Comparison of ENCODE assay signal across 8 cellular contexts in the genomic region with DNA sequence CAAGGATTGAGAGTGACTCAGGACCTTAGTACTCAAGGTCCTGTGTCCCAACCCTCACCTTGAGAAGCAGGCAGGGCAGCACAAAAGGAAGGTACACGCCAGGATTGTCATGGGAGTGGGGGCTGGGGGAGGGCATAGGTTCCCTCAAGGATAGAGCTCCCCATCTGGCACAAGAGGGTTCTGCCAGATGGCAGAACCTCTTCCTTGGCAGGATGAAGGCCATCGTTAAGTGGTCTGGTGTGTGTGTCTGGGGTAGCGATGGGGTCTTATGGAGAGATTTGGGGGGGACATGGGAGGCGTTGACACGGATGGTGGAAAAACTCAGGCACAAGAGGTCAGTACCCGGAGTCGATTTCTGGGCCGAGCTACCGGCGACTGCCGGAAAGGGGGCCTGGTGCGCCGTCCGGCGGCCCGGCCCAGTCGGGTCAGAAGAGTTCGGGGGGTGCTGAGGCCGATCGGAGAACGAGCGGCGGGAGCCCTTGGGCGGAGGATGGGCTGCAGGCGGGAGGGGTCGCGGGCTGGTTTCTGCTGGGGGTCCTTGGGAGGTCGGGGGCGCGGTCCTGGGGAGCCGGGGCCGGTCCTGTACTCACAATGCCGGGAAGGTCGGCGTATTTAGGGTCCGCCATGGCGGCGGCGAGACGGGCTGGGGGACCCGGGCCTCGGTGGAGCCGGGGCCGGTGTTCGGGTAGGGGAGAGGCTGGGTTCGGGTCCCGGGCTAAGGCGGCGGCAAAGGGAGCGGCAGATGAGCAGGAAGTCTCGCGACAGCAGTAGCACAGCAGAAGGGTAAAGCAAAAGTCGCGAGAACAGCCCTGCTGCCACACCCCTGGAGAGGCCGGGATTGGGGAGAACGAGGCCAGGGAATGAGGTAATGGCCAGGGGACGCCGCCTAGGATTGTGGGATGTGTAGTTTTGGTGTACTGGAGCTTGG. TPM values are rescaled to one million over a fixed set of nuclear protein-coding genes. Genes with fewer than 3 reads are reported as not detected.
A peak's percentile ranks its signal among the peaks of the same experiment; 100 is the strongest.
DNase-seq lines count a peak whose midpoint lies in the region; ATAC-seq and TF ChIP-seq lines count a peak whose summit lies in the region.

Gene DCTN2, minus strand, starts transcription at position 755 of the 928 bp plus-strand sequence. Its CDS starts 129 bp downstream, at position 626.

- H3K27ac ChIP-seq in parathyroid adenoma, result peak within 1 kb of the TSS; percentile 67
- peak within 1 kb of the TSS; percentile 89 to 95 (median 92) for H3K27ac ChIP-seq in tibial nerve

- TF ChIP-seq CTCF in GM12873 (IDR thresholded peaks at IDR 0.05; ENCODE audit: insufficient read depth, low read depth, low read length, missing control alignments), result peak; percentile 40
- no peak for TF ChIP-seq CTCF in parathyroid adenoma (IDR thresholded peaks at IDR 0.05)
- peak in 3 of 5 experiments; percentile 6 to 25 (median 8) for TF ChIP-seq CTCF in tibial nerve (IDR thresholded peaks at IDR 0.05)

- H3K4me3 ChIP-seq in parathyroid adenoma (ENCODE audit: low read depth, low read length) (peak within 1 kb of the TSS; percentile 100), tibial nerve (peak within 1 kb of the TSS; percentile 83 to 99 (median 92))

- H3K9ac ChIP-seq in parathyroid adenoma, result peak within 1 kb of the TSS; percentile 75

- DNase-seq in NCI-H1417 (lab: John Stamatoyannopoulos, UW), result peak; percentile 98 to 99 (median 98)
- DNase-seq in SW 1271 (lab: John Stamatoyannopoulos, UW), result peak; percentile 86 to 98
- peak; percentile 91 for DNase-seq in activated naive CD8-positive, alpha-beta T cell treated with anti-CD3 and anti-CD28 coated beads, Interleukin-2, amount 50 U/mL, for 16 hours (ENCODE audit: low read depth, low spot score)
- peak; percentile 96 for DNase-seq in Right ventricle myocardium superior
- peak; percentile 94 to 96 for DNase-seq in tibial nerve (ENCODE audit: low spot score in 2 of 2)

- H3K4me1 ChIP-seq in parathyroid adenoma (peaks cover 13% of the 10 kb centered on the region), tibial nerve (peaks cover 3 to 51% (median 22%) of the 10 kb centered on the region in 4 donors)

- ATAC-seq in HG02759 (IDR thresholded peaks at IDR 0.05; ENCODE audit: unreplicated experiment) (peak; percentile 98), Right ventricle myocardium superior (ENCODE audit: poor library complexity) (peak; percentile 98)

- TF ChIP-seq EP300 in tibial nerve (IDR thresholded peaks at IDR 0.05), result peak in 1 of 2 donors; percentile 73

- intact Hi-C loops in Right ventricle myocardium superior (cut with DNase I), result no loop called here

- peak within 1 kb of the TSS; percentile 93 for H3K4me2 ChIP-seq in parathyroid adenoma (ENCODE audit: low read length)

- peak within 1 kb of the TSS; percentile 81 for H2AFZ ChIP-seq in parathyroid adenoma

- TF ChIP-seq POLR2A in tibial nerve (IDR thresholded peaks at IDR 0.05), result peak in 1 of 2 donors; percentile 51

- peaks cover 19% of the 10 kb centered on the region for H3K79me2 ChIP-seq in parathyroid adenoma

- WGBS in tibial nerve, 2 donors, result 1% methylated on average over 56 to 57 of the region's 58 CpGs

- no peaks in the 10 kb centered on the region for H3K27me3 ChIP-seq in parathyroid adenoma (ENCODE audit: control insufficient read depth, insufficient read depth, low read length)
- peaks cover 2 to 28% of the 10 kb centered on the region in 2 donors for H3K27me3 ChIP-seq in tibial nerve

- H3K9me3 ChIP-seq in parathyroid adenoma (ENCODE audit: control insufficient read depth, low read length), result no peaks in the 10 kb centered on the region
- no peaks in the 10 kb centered on the region for H3K9me3 ChIP-seq in tibial nerve

- H3K36me3 ChIP-seq in parathyroid adenoma (ENCODE audit: control insufficient read depth, insufficient read depth, low read length), result no peaks in the 10 kb centered on the region
- peaks cover 0 to 20% (median 0%) of the 10 kb centered on the region in 3 donors for H3K36me3 ChIP-seq in tibial nerve

RNA-seq across cellular contexts. Expression of gene DCTN2, which starts in this region (rescaled TPM):
- 95.0 TPM for total RNA-seq in Right ventricle myocardium superior
- total RNA-seq in tibial nerve, result 100 to 1,000 TPM in 3 of 4 donors, 10 to 100 TPM in 1; 92.9 to 138 (median 130) TPM

Comparison
In these comparisons a context has a peak if more than half of its experiments do, and no peak if none do; other contexts are left out.
1. Peak in every context shown above with its lines: DNase-seq, ATAC-seq, H3K4me3 ChIP-seq and H3K27ac ChIP-seq.